Comparison of ENCODE assay signal across 2 cellular contexts in genomic region chr1:218925777-218926176, GRCh38.
TF ChIP-seq lines count a peak whose summit lies in the region.

No MANE protein-coding gene starts in this region.

TF ChIP-seq in WTC11, 78 proteins besides CTCF, POLR2A, EP300 and RAD21 (continued from another document):
- TF ChIP-seq ZNF281 (CRISPR knock-in tag; IDR thresholded peaks at IDR 0.05) (no peak), ZNF219 (CRISPR knock-in tag; IDR thresholded peaks at IDR 0.05; ENCODE audit: borderline replicate concordance) (no peak), ZNF512 (CRISPR knock-in tag; IDR thresholded peaks at IDR 0.05; ENCODE audit: borderline replicate concordance) (no peak), ARID4B (CRISPR knock-in tag; IDR thresholded peaks at IDR 0.05; ENCODE audit: borderline replicate concordance) (no peak), E2F1 (CRISPR knock-in tag; IDR thresholded peaks at IDR 0.05) (no peak), GRHL2 (CRISPR knock-in tag; IDR thresholded peaks at IDR 0.05; ENCODE audit: insufficient replicate concordance, severe bottlenecking) (no peak), ZNF671 (CRISPR knock-in tag; IDR thresholded peaks at IDR 0.05) (no peak)

TF ChIP-seq in SK-N-SH treated with all-trans-retinoic acid at 6 μM for 48 hours, 23 proteins besides CTCF, POLR2A, EP300 and RAD21 (continued from another document):
- TF ChIP-seq PATZ1 (CRISPR knock-in tag; IDR thresholded peaks at IDR 0.05; ENCODE audit: borderline replicate concordance) (no peak), RARB (CRISPR knock-in tag; IDR thresholded peaks at IDR 0.05) (no peak), ZFP30 (CRISPR knock-in tag; IDR thresholded peaks at IDR 0.05) (no peak), ZC3H10 (CRISPR knock-in tag; IDR thresholded peaks at IDR 0.05) (no peak), TOX (CRISPR knock-in tag; IDR thresholded peaks at IDR 0.05; ENCODE audit: borderline replicate concordance) (no peak)
